8 cellular contexts compared by ENCODE assay signal in the genomic region with DNA sequence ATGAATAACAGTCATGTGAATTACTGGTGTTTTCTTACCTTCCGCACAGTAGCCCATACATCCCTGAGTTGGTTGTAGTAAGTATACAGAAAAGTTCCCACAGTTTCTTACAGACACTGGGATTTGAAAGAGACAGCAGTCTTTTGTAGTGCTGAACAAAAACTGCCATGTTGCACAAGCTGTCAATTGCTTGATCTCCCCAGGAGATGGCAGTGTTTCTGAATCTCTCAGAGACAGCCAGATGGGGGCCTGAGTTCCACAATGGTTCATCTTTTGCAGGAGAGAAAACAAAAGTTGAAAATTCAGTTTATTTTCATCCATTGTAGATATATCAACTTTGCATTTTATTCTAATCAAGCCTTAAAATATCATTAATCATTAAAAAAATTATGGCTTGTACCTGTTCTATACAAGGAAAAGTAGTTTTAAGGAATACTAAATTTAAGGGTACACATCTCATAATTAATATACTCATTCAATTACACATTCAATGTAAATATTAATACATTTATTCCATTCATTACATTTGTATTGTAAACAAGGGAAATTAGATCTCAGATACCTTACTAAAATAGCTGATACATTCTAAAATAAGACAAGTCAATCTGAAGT. TPM values are rescaled to one million over a fixed set of nuclear protein-coding genes. Genes with fewer than 3 reads are reported as not detected.
DNase-seq lines count a peak whose midpoint lies in the region; ATAC-seq and TF ChIP-seq lines count a peak whose summit lies in the region.

No MANE protein-coding gene starts in this region.

- ATAC-seq in GM21619 (IDR thresholded peaks at IDR 0.05; ENCODE audit: unreplicated experiment), result peak; percentile 96

- H3K27ac ChIP-seq in right atrium auricular region, result no peak overlapping the region

- H3K4me3 Mint-ChIP-seq in activated naive CD4-positive, alpha-beta T cell treated with anti-CD3 and anti-CD28 coated beads for 36 hours, result no peak overlapping the region

- H3K27ac Mint-ChIP-seq in activated naive CD4-positive, alpha-beta T cell treated with anti-CD3 and anti-CD28 coated beads for 36 hours, result no peak overlapping the region

- intact Hi-C loops in activated naive CD4-positive, alpha-beta T cell treated with anti-CD3 and anti-CD28 coated beads for 36 hours (cut with micrococcal nuclease), result loop anchor here (1.0 to 5.0 kb wide), 4 partner anchors 101 to 962 kb away; no protein-coding TSS in a partner anchor

- H3K9me3 Mint-ChIP-seq in activated naive CD4-positive, alpha-beta T cell treated with anti-CD3 and anti-CD28 coated beads for 36 hours, result no peaks in the 10 kb centered on the region

- H3K36me3 ChIP-seq in right atrium auricular region, result no peaks in the 10 kb centered on the region

- no peaks in the 10 kb centered on the region for H3K4me1 Mint-ChIP-seq in activated naive CD4-positive, alpha-beta T cell treated with anti-CD3 and anti-CD28 coated beads for 36 hours (ENCODE audit: low read depth)

- H3K36me3 Mint-ChIP-seq in activated naive CD4-positive, alpha-beta T cell treated with anti-CD3 and anti-CD28 coated beads for 36 hours (ENCODE audit: low read depth), result no peaks in the 10 kb centered on the region

- DNase-seq in activated effector memory CD4-positive, alpha-beta T cell treated with anti-CD3 and anti-CD28 coated beads, Interleukin-2, amount 50 U/mL, for 16 hours, result peak; percentile 64
- no peak for DNase-seq in activated effector memory CD4-positive, alpha-beta T cell treated with Interleukin-2 at 50 U/mL for 16 hours
- DNase-seq in HS-27A (ENCODE audit: low read depth) (peak; percentile 14), NCI-H82 (lab: John Stamatoyannopoulos, UW) (peak; percentile 82), right atrium auricular region (ENCODE audit: low spot score) (no peak)
- DNase-seq in activated naive CD4-positive, alpha-beta T cell treated with anti-CD3 and anti-CD28 coated beads for 36 hours, result peak; percentile 64
- peak; percentile 19 for DNase-seq in stimulated activated CD4-positive, alpha-beta T cell treated with anti-CD3 and anti-CD28 coated beads, Interleukin-1b, Interleukin-23, amount 100 ng/mL, for 48 hours

- no peaks in the 10 kb centered on the region for H3K27me3 Mint-ChIP-seq in activated naive CD4-positive, alpha-beta T cell treated with anti-CD3 and anti-CD28 coated beads for 36 hours (ENCODE audit: low read depth)

- H3K4me3 ChIP-seq in right atrium auricular region, result no peak overlapping the region

- peaks cover 0 to 9% of the 10 kb centered on the region in 2 donors for H3K4me1 ChIP-seq in right atrium auricular region

- no peaks in the 10 kb centered on the region for H3K9me3 ChIP-seq in right atrium auricular region

- CTCF ChIA-PET in activated naive CD4-positive, alpha-beta T cell treated with anti-CD3 and anti-CD28 coated beads for 36 hours (lab: Charles Lee), result interaction anchor here (0.6 to 2.1 kb wide), 9 partner anchors 8 to 101 kb away, joined by 3 to 16 read pairs (median 3); no protein-coding TSS in a partner anchor

- H3K27me3 ChIP-seq in right atrium auricular region, result no peaks in the 10 kb centered on the region

- peak; percentile 30 to 73 for TF ChIP-seq CTCF in right atrium auricular region (IDR thresholded peaks at IDR 0.05)

RNA-seq across cellular contexts. Expression of a gene that starts 14.5 kb away (rescaled TPM):
- total RNA-seq in activated naive CD4-positive, alpha-beta T cell treated with anti-CD3 and anti-CD28 coated beads for 36 hours, result 1 to 10 TPM; 1.5 to 1.9 TPM
- total RNA-seq in right atrium auricular region, result 10 to 100 TPM in 1 of 2 donors, 1 to 10 TPM in 1; 4.0 to 14.4 TPM

Comparison
In these comparisons a context has a peak if more than half of its experiments do, and no peak if none do; other contexts are left out.
1. DNase-seq: peak in activated effector memory CD4-positive, alpha-beta T cell treated with anti-CD3 and anti-CD28 coated beads, Interleukin-2, amount 50 U/mL, for 16 hours (single experiment), HS-27A (single experiment), NCI-H82 (single experiment), activated naive CD4-positive, alpha-beta T cell treated with anti-CD3 and anti-CD28 coated beads for 36 hours (single experiment) and stimulated activated CD4-positive, alpha-beta T cell treated with anti-CD3 and anti-CD28 coated beads, Interleukin-1b, Interleukin-23, amount 100 ng/mL, for 48 hours (single experiment); none in activated effector memory CD4-positive, alpha-beta T cell treated with Interleukin-2 at 50 U/mL for 16 hours (single experiment) and right atrium auricular region (single experiment).